11 cellular contexts compared by ENCODE assay signal in genomic region chr2:43192039-43192438, GRCh38. TPM values are rescaled to one million over a fixed set of nuclear protein-coding genes. Genes with fewer than 3 reads are reported as not detected.
DNase-seq lines count a peak whose midpoint lies in the region; ATAC-seq and TF ChIP-seq lines count a peak whose summit lies in the region.
"Had no signal": no experiment of that assay in that cellular context is flagged by ENCODE, and none has a peak within 500 bp of the region (broad histone marks: within the 10 kb centered on the region; RNA-seq: fewer than 3 reads in every experiment).

No MANE protein-coding gene starts in this region.

- H3K27ac ChIP-seq in MM.1S (ENCODE audit: low read length) (no peak overlapping the region), brain microvascular endothelial cell (no peak overlapping the region), neural progenitor cell (no peak overlapping the region)

- in situ Hi-C loops in brain microvascular endothelial cell (cut with HindIII; ENCODE audit: low pct_ligation_motif_present, low sequenced_read_pairs): no loop called here

- H3K4me2 ChIP-seq in MM.1S (ENCODE audit: low read depth, low read length): no peak overlapping the region
- no peak overlapping the region for H3K4me2 ChIP-seq in neural progenitor cell

- no peak overlapping the region for H3K4me3 Mint-ChIP-seq in activated CD4-positive, alpha-beta T cell treated with anti-CD3 and anti-CD28 coated beads, Interleukin-2, amount 10 ng/mL, durations not matched to agents 24 days and 14 days
- H3K4me3 Mint-ChIP-seq in neural progenitor cell: peak overlapping the region; percentile 72

- no peaks in the 10 kb centered on the region for H3K4me1 ChIP-seq in MM.1S (ENCODE audit: low read length)
- peaks cover 3% of the 10 kb centered on the region for H3K4me1 ChIP-seq in neural progenitor cell

- no peak for ATAC-seq in GM19463 (IDR thresholded peaks at IDR 0.05; ENCODE audit: unreplicated experiment)

- H3K79me2 ChIP-seq in MM.1S (ENCODE audit: low read length): no peaks in the 10 kb centered on the region
- no peaks in the 10 kb centered on the region for H3K79me2 ChIP-seq in neural progenitor cell (ENCODE audit: low read depth)

- no peaks in the 10 kb centered on the region for H4K20me1 ChIP-seq in MM.1S (ENCODE audit: insufficient read depth, low read length)
- H4K20me1 ChIP-seq in neural progenitor cell (ENCODE audit: low read depth): no peaks in the 10 kb centered on the region

- H3K27ac Mint-ChIP-seq in activated CD4-positive, alpha-beta T cell treated with anti-CD3 and anti-CD28 coated beads, Interleukin-2, amount 10 ng/mL, durations not matched to agents 24 days and 14 days: peak overlapping the region; percentile 68
- H3K27ac Mint-ChIP-seq in neural progenitor cell: peak overlapping the region; percentile 61

- H3F3A ChIP-seq in MM.1S (ENCODE audit: insufficient read depth, low read length) (no peaks in the 10 kb centered on the region), neural progenitor cell (ENCODE audit: low read depth) (peaks cover under 1% of the 10 kb centered on the region)

- H3K36me3 ChIP-seq in MM.1S (replicated peaks; ENCODE audit: insufficient read depth, low read length): no peaks in the 10 kb centered on the region
- H3K36me3 ChIP-seq in brain microvascular endothelial cell (replicated peaks): no peaks in the 10 kb centered on the region
- no peaks in the 10 kb centered on the region for H3K36me3 ChIP-seq in neural progenitor cell

- TF ChIP-seq CTCF in MM.1S (IDR thresholded peaks at IDR 0.05; ENCODE audit: low read length) (peak; percentile 41), brain microvascular endothelial cell (IDR thresholded peaks at IDR 0.05; ENCODE audit: low read depth, low read length, missing control alignments) (peak; percentile 50), neural progenitor cell (IDR thresholded peaks at IDR 0.05) (peak; percentile 29)

- H3K27me3 ChIP-seq in MM.1S (replicated peaks; ENCODE audit: insufficient read depth, low read length) (no peaks in the 10 kb centered on the region), brain microvascular endothelial cell (replicated peaks) (no peaks in the 10 kb centered on the region), neural progenitor cell (no peaks in the 10 kb centered on the region)

- no peaks in the 10 kb centered on the region for H3K36me3 Mint-ChIP-seq in activated CD4-positive, alpha-beta T cell treated with anti-CD3 and anti-CD28 coated beads, Interleukin-2, amount 10 ng/mL, durations not matched to agents 24 days and 14 days (ENCODE audit: low read depth)
- H3K36me3 Mint-ChIP-seq in neural progenitor cell: no peaks in the 10 kb centered on the region

- no peaks in the 10 kb centered on the region for H3K27me3 Mint-ChIP-seq in activated CD4-positive, alpha-beta T cell treated with anti-CD3 and anti-CD28 coated beads, Interleukin-2, amount 10 ng/mL, durations not matched to agents 24 days and 14 days
- peaks cover 21% of the 10 kb centered on the region for H3K27me3 Mint-ChIP-seq in neural progenitor cell (ENCODE audit: insufficient read depth, low read depth)

- no peaks in the 10 kb centered on the region for H3K9me2 ChIP-seq in MM.1S (replicated peaks; ENCODE audit: insufficient read depth, low read length)

- intact Hi-C loops in activated CD4-positive, alpha-beta T cell treated with anti-CD3 and anti-CD28 coated beads, Interleukin-2, amount 10 ng/mL, durations not matched to agents 24 days and 14 days (cut with micrococcal nuclease): no loop called here

- peaks cover 50% of the 10 kb centered on the region for H3K4me1 Mint-ChIP-seq in activated CD4-positive, alpha-beta T cell treated with anti-CD3 and anti-CD28 coated beads, Interleukin-2, amount 10 ng/mL, durations not matched to agents 24 days and 14 days
- H3K4me1 Mint-ChIP-seq in neural progenitor cell: peaks cover 37% of the 10 kb centered on the region

- no peak overlapping the region for H2AFZ ChIP-seq in MM.1S (ENCODE audit: low read length)
- no peak overlapping the region for H2AFZ ChIP-seq in neural progenitor cell (replicated peaks)

- H3K9me3 ChIP-seq in MM.1S (replicated peaks; ENCODE audit: insufficient read depth, low read length): no peaks in the 10 kb centered on the region
- no peaks in the 10 kb centered on the region for H3K9me3 ChIP-seq in neural progenitor cell (ENCODE audit: low read depth)

- no peaks in the 10 kb centered on the region for H3K9me3 Mint-ChIP-seq in activated CD4-positive, alpha-beta T cell treated with anti-CD3 and anti-CD28 coated beads, Interleukin-2, amount 10 ng/mL, durations not matched to agents 24 days and 14 days
- no peaks in the 10 kb centered on the region for H3K9me3 Mint-ChIP-seq in neural progenitor cell

- H3K4me3 ChIP-seq in MM.1S (ENCODE audit: low read length) (no peak overlapping the region), brain microvascular endothelial cell (ENCODE audit: low read depth, low read length) (no peak overlapping the region), neural progenitor cell (no peak overlapping the region)

- peak; percentile 76 for DNase-seq in activated CD4-positive, alpha-beta T cell treated with anti-CD3 and anti-CD28 coated beads, Interleukin-2, amount 10 ng/mL, durations not matched to agents 24 days and 14 days
- no peak for DNase-seq in activated CD4-positive, alpha-beta T cell treated with anti-CD3 and anti-CD28 coated beads for 1 hour
- DNase-seq in MM.1S: peak; percentile 16
- no peak for DNase-seq in brain microvascular endothelial cell
- no peak for DNase-seq in neural progenitor cell (ENCODE audit: low spot score)
- no peak for DNase-seq in HuH-7.5 (ENCODE audit: low spot score)
- no peak for DNase-seq in medulla oblongata (ENCODE audit: extremely low spot score)
- DNase-seq: midbrain, MV-4-11, Right ventricle myocardium superior had no signal

- no peak overlapping the region for H3K9ac ChIP-seq in MM.1S (ENCODE audit: low read length)
- no peak overlapping the region for H3K9ac ChIP-seq in neural progenitor cell

RNA-seq across cellular contexts. Expression of gene ZFP36L2, which starts 34.4 kb away (rescaled TPM):
- 92.8 and 93.1 TPM in 2 replicates for total RNA-seq in activated CD4-positive, alpha-beta T cell treated with anti-CD3 and anti-CD28 coated beads, Interleukin-2, amount 10 ng/mL, durations not matched to agents 24 days and 14 days
- total RNA-seq in neural progenitor cell (ENCODE audit: low replicate concordance): 13.8 and 15.1 TPM in 2 replicates

Comparison
In these comparisons a context has a peak if more than half of its experiments do, and no peak if none do; other contexts are left out.
1. DNase-seq: peak in activated CD4-positive, alpha-beta T cell treated with anti-CD3 and anti-CD28 coated beads, Interleukin-2, amount 10 ng/mL, durations not matched to agents 24 days and 14 days (single experiment) and MM.1S (single experiment); none in activated CD4-positive, alpha-beta T cell treated with anti-CD3 and anti-CD28 coated beads for 1 hour (single experiment), brain microvascular endothelial cell (single experiment), neural progenitor cell (single experiment), HuH-7.5 (single experiment) and medulla oblongata (single experiment).
2. Peak in every context shown above with its lines, with median percentiles within 50 percentile points of each other: CTCF ChIP-seq.